8 cellular contexts compared by ENCODE assay signal in genomic region chr7:23531794-23532489, GRCh38. TPM values are rescaled to one million over a fixed set of nuclear protein-coding genes. Genes with fewer than 3 reads are reported as not detected.
DNase-seq lines count a peak whose midpoint lies in the region; ATAC-seq and TF ChIP-seq lines count a peak whose summit lies in the region.

Gene TRA2A (minus strand): TSS chr7:23531981. CDS start chr7:23531824, 157 bp downstream.

- in situ Hi-C loops in GM18951 (cut with MboI; ENCODE audit: low sequenced_read_pairs, unreplicated experiment), result no loop called here
- in situ Hi-C loops in mammary epithelial cell (cut with MboI; ENCODE audit: low sequenced_read_pairs in 2 of 2), result no loop called here

- ATAC-seq in HG03175 (IDR thresholded peaks at IDR 0.05; ENCODE audit: unreplicated experiment), result peak; percentile 86

- TF ChIP-seq POLR2A in GM18951 (IDR thresholded peaks at IDR 0.05; ENCODE audit: extremely low read depth, insufficient read depth, insufficient read length), result peak; percentile 98

- peaks cover 25% of the 10 kb centered on the region for H4K20me1 ChIP-seq in mammary epithelial cell (ENCODE audit: insufficient read depth, low read length)

- peak; percentile 95 for DNase-seq in AG08396 (ENCODE audit: low spot score)
- peak; percentile 82 for DNase-seq in NCI-H2227 treated with DMSO at 0.1 percent for 48 hours (lab: John Stamatoyannopoulos, UW)
- DNase-seq in mammary epithelial cell, result peak; percentile 90

- H3K36me3 ChIP-seq in mammary epithelial cell (ENCODE audit: insufficient read depth, low read length) (no peaks in the 10 kb centered on the region), iPS-20b (ENCODE audit: insufficient read depth, low read depth, low read length) (peaks cover 4% of the 10 kb centered on the region; the same call in 1 of the 2 replicates)

- no peaks in the 10 kb centered on the region for H3K9me3 ChIP-seq in mammary epithelial cell (replicated peaks; ENCODE audit: insufficient read depth, low read length)
- no peaks in the 10 kb centered on the region for H3K9me3 ChIP-seq in iPS-20b (ENCODE audit: insufficient read depth, low read depth, low read length)

- dilution Hi-C loops in mammary epithelial cell (cut with HindIII; ENCODE audit: low sequenced_read_pairs), result no loop called here

- H2AFZ ChIP-seq in mammary epithelial cell (ENCODE audit: low read depth, low read length), result peak within 1 kb of the TSS; percentile 91

- BruUV-seq in mammary epithelial cell (replicated peaks; lab: Mats Ljungman, UMichigan), result TSS peak; percentile 51

- H3K4me2 ChIP-seq in mammary epithelial cell (ENCODE audit: insufficient read depth, low read depth, low read length), result peak within 1 kb of the TSS; percentile 86

- H3K4me1 ChIP-seq in mammary epithelial cell (ENCODE audit: insufficient read depth, low read length), result peaks cover 9% of the 10 kb centered on the region
- H3K4me1 ChIP-seq in iPS-20b (ENCODE audit: insufficient read depth, low read length), result peaks cover 19% of the 10 kb centered on the region; the same call in 1 of the 2 replicates

- H3K79me2 ChIP-seq in mammary epithelial cell (ENCODE audit: insufficient read depth, low read length), result peaks cover 49% of the 10 kb centered on the region

- 25% methylated on average over 30 of the region's 50 CpGs for WGBS in mammary epithelial cell (ENCODE audit: low coverage, missing lambda C conversion rate)

- intact Hi-C loops in mammary epithelial cell (cut with micrococcal nuclease), result loop anchor here (2.0 to 5.0 kb wide), 3 partner anchors 175 to 350 kb away; partner anchors contain the start of genes MALSU1 and NUP42

- TF ChIP-seq CTCF in WI38 (IDR thresholded peaks at IDR 0.05; ENCODE audit: low read depth, low read length) (no peak), mammary epithelial cell (conservative IDR thresholded peaks at IDR 0.05 in 1 of 2, IDR thresholded peaks at IDR 0.05 in 1 of 2; ENCODE audit: extremely low read depth in 1 of 2, insufficient read depth in 1 of 2, low read depth in 1 of 2, low read length in 2 of 2) (no peak)

- H3K4me3 ChIP-seq in WI38 (ENCODE audit: low read depth, low read length) (peak within 1 kb of the TSS; percentile 81), mammary epithelial cell (replicated peaks in 1 of 3; ENCODE audit: insufficient read depth in 1 of 3, low read depth in 2 of 3, low read length in 3 of 3) (peak within 1 kb of the TSS; percentile 79 to 94 (median 90)), iPS-20b (ENCODE audit: low read length) (peak within 1 kb of the TSS; percentile 99), skin epidermis (peak within 1 kb of the TSS; percentile 63 to 95 (median 81))

- H3K27me3 ChIP-seq in mammary epithelial cell (ENCODE audit: insufficient read depth, low read length) (no peaks in the 10 kb centered on the region), iPS-20b (ENCODE audit: insufficient read depth, low read length) (no peaks in the 10 kb centered on the region)

- H3K9ac ChIP-seq in mammary epithelial cell (ENCODE audit: insufficient read depth, low read length) (peak within 1 kb of the TSS; percentile 100), iPS-20b (ENCODE audit: low read depth, low read length) (peak within 1 kb of the TSS; percentile 100)

- H3K27ac ChIP-seq in mammary epithelial cell (ENCODE audit: insufficient read depth, low read depth, low read length) (peak within 1 kb of the TSS; percentile 99), iPS-20b (ENCODE audit: low read length) (peak within 1 kb of the TSS; percentile 99), skin epidermis (peak within 1 kb of the TSS; percentile 91 to 99 (median 98))

- CTCF ChIA-PET in mammary epithelial cell (lab: Charles Lee; ENCODE audit: low non-redundant PET), result no interaction called here

RNA-seq across cellular contexts. Expression of gene TRA2A, which starts in this region (rescaled TPM):
- 10 to 100 TPM; 25.5 to 95.2 TPM for total RNA-seq in mammary epithelial cell
- 34.6 TPM for polyA plus RNA-seq in mammary epithelial cell
- 12.0 TPM for polyA minus RNA-seq in mammary epithelial cell

Comparison
In these comparisons a context has a peak if more than half of its experiments do, and no peak if none do; other contexts are left out.
1. Peak in every context shown above with its lines: DNase-seq, ATAC-seq, H3K4me3 ChIP-seq and H3K27ac ChIP-seq.